ENCODE assay signal across 22 cellular contexts in genomic region chr13:67077132-67077531, GRCh38.
DNase-seq lines count a peak whose midpoint lies in the region; ATAC-seq, FAIRE-seq and TF ChIP-seq lines count a peak whose summit lies in the region.
"Had no signal": no experiment of that assay in that cellular context is flagged by ENCODE, and none has a peak within 500 bp of the region (broad histone marks: within the 10 kb centered on the region; RNA-seq: fewer than 3 reads in every experiment).

No MANE protein-coding gene starts in this region.

- H3K4me1 ChIP-seq in A549 (peaks cover 22% of the 10 kb centered on the region), OCI-LY7 (ENCODE audit: insufficient read depth, low read length, poor library complexity, severe bottlenecking) (no peaks in the 10 kb centered on the region), right lobe of liver (peaks cover 0 to 10% (median 0%) of the 10 kb centered on the region in 4 donors)

- TF ChIP-seq POLR2A in A549 (IDR thresholded peaks at IDR 0.05; ENCODE audit: low read length) = no peak
- no peak for TF ChIP-seq POLR2A in right lobe of liver (IDR thresholded peaks at IDR 0.05)

- CTCF ChIA-PET in A549 (lab: Yijun Ruan, JAX) (no interaction called here), OCI-LY7 (lab: Charles Lee; ENCODE audit: unreplicated experiment) (no interaction called here)

- H3K4me2 ChIP-seq in A549 = peak overlapping the region; percentile 78
- no peak overlapping the region for H3K4me2 ChIP-seq in OCI-LY7 (ENCODE audit: low read length)
- H3K4me2 ChIP-seq: GM23338 had no signal

- DNase-seq in A549 (ENCODE audit: low read depth in 1 of 2, low spot score in 1 of 2) = no peak
- DNase-seq in OCI-LY7 (ENCODE audit: low spot score) = no peak
- DNase-seq in left lobe of liver (ENCODE audit: low spot score) = no peak
- DNase-seq in right lobe of liver = no peak
- DNase-seq in activated CD4-positive, alpha-beta T cell treated with anti-CD3 and anti-CD28 coated beads, Interleukin-2, amount 50 U/mL, for 48 hours = no peak
- DNase-seq in AG20443 (ENCODE audit: low spot score) = no peak
- DNase-seq in NK-92 (lab: John Stamatoyannopoulos, UW; ENCODE audit: unreplicated experiment) = no peak
- DNase-seq: ACHN; C1 segment of cervical spinal cord; CD4-positive, alpha-beta memory T cell; COR-L47; DMS 273 treated with DMSO at 0.1 percent for 48 hours; DMS79 treated with DMSO at 0.1 percent for 48 hours; GF-D8; H9 had no signal

- no peak for TF ChIP-seq EP300 in A549 (IDR thresholded peaks at IDR 0.05)

- no peaks in the 10 kb centered on the region for H4K20me1 ChIP-seq in OCI-LY7 (ENCODE audit: insufficient read depth, low read length)

- peak overlapping the region; percentile 7 to 64; a peak in 5 of 6 replicates for H3K27ac ChIP-seq in A549
- no peak overlapping the region for H3K27ac ChIP-seq in OCI-LY7 (ENCODE audit: low read depth, low read length, poor library complexity, severe bottlenecking)
- H3K27ac ChIP-seq in right lobe of liver = no peak overlapping the region
- H3K27ac ChIP-seq: 22Rv1 had no signal

- no peak for TF ChIP-seq CTCF in A549 (IDR thresholded peaks at IDR 0.05)
- no peak for TF ChIP-seq CTCF in OCI-LY7 (conservative IDR thresholded peaks at IDR 0.05; ENCODE audit: low read length)
- TF ChIP-seq CTCF in right lobe of liver (IDR thresholded peaks at IDR 0.05) = no peak

- intact Hi-C loops in OCI-LY7 (cut with micrococcal nuclease; ENCODE audit: unreplicated experiment) (loop anchor here (5.0 kb wide), 1 partner anchor 145 kb away; no protein-coding TSS in a partner anchor), right lobe of liver (cut with DNase I) (no loop called here)

- POLR2A ChIA-PET in A549 (lab: Yijun Ruan, JAX) (no interaction called here), OCI-LY7 (lab: Charles Lee) (interaction anchor here (0.5 to 1.2 kb wide), 5 partner anchors 11 to 1547 kb away, joined by 3 to 5 read pairs (median 3); no protein-coding TSS in a partner anchor)

- H3K36me3 ChIP-seq in OCI-LY7 (ENCODE audit: insufficient read depth, low read length) (no peaks in the 10 kb centered on the region), right lobe of liver (no peaks in the 10 kb centered on the region)

- peak in 1 of 2 experiments; percentile 48; a peak in 2 of 6 replicates for ATAC-seq in A549
- ATAC-seq in left lobe of liver = peak; percentile 92
- peak; percentile 87 to 95 (median 90) for ATAC-seq in right lobe of liver
- no peak for ATAC-seq in HG02973 (IDR thresholded peaks at IDR 0.05; ENCODE audit: unreplicated experiment)
- ATAC-seq: GM23338, HCT116 had no signal

- H2AFZ ChIP-seq in OCI-LY7 (ENCODE audit: low read length) = peak overlapping the region; percentile 13; the same call in 1 of the 2 replicates
- H2AFZ ChIP-seq: GM23338 had no signal

- H3K79me2 ChIP-seq in OCI-LY7 (ENCODE audit: insufficient read depth, low read depth, low read length) = no peaks in the 10 kb centered on the region

- H3K4me3 ChIP-seq in A549 = no peak overlapping the region
- no peak overlapping the region for H3K4me3 ChIP-seq in OCI-LY7 (ENCODE audit: low read depth, low read length, poor library complexity, severe bottlenecking)
- H3K4me3 ChIP-seq in right lobe of liver = no peak overlapping the region
- H3K4me3 ChIP-seq: GM23338 had no signal

- TF ChIP-seq RAD21 in A549 (conservative IDR thresholded peaks at IDR 0.05 in 1 of 2, IDR thresholded peaks at IDR 0.05 in 1 of 2) = no peak

- no peak for FAIRE-seq in A549 (lab: Jason Lieb, UNC)
- FAIRE-seq: A204.1, GM12891, GM18507 had no signal

- H3K9me2 ChIP-seq in OCI-LY7 (ENCODE audit: insufficient read depth, low read length) = no peaks in the 10 kb centered on the region

- H3K9me3 ChIP-seq in A549 (no peaks in the 10 kb centered on the region), OCI-LY7 (ENCODE audit: low read length) (no peaks in the 10 kb centered on the region; the same call in 1 of the 2 replicates), right lobe of liver (no peaks in the 10 kb centered on the region)

- no TSS peak for BruUV-seq in OCI-LY7 (replicated peaks; lab: Mats Ljungman, UMichigan)

- no peaks in the 10 kb centered on the region for H3K27me3 ChIP-seq in right lobe of liver

TF ChIP-seq in A549, 52 proteins besides CTCF, POLR2A, EP300 and RAD21:
- TF ChIP-seq EHMT2 (IDR thresholded peaks at IDR 0.05; ENCODE audit: low read depth) = no peak

Comparison
In these comparisons a context has a peak if more than half of its experiments do, and no peak if none do; other contexts are left out.
1. H3K27ac ChIP-seq: peak in A549 (2 of 2); none in OCI-LY7 (single experiment) and right lobe of liver (0 of 3).